Comparison of ENCODE assay signal across 1 cellular context in genomic region chr6:117014641-117015473, GRCh38.
TF ChIP-seq lines count a peak whose summit lies in the region.
"Not testable (repeated sequence)": the region's sequence is repeated elsewhere in the genome, so short reads cannot be mapped to it uniquely, and the experiment has no call there.

No MANE protein-coding gene starts in this region.

TF ChIP-seq in HepG2, 621 proteins besides CTCF, POLR2A, EP300 and RAD21:
- TF ChIP-seq, protein P1, sequence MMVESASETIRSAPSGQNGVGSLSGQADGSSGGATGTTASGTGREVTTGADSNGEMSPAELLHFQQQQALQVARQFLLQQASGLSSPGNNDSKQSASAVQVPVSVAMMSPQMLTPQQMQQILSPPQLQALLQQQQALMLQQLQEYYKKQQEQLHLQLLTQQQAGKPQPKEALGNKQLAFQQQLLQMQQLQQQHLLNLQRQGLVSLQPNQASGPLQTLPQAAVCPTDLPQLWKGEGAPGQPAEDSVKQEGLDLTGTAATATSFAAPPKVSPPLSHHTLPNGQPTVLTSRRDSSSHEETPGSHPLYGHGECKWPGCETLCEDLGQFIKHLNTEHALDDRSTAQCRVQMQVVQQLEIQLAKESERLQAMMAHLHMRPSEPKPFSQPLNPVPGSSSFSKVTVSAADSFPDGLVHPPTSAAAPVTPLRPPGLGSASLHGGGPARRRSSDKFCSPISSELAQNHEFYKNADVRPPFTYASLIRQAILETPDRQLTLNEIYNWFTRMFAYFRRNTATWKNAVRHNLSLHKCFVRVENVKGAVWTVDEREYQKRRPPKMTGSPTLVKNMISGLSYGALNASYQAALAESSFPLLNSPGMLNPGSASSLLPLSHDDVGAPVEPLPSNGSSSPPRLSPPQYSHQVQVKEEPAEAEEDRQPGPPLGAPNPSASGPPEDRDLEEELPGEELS (CRISPR knock-in tag; IDR thresholded peaks at IDR 0.05) = peak; percentile 28; the same call in 1 of the 2 replicates
- not testable (repeated sequence) for TF ChIP-seq SOX6, SOX13 (IDR thresholded peaks at IDR 0.05)
- TF ChIP-seq SOX6 (CRISPR knock-in tag; IDR thresholded peaks at IDR 0.05) (peak; percentile 79), SOX13 (CRISPR knock-in tag; conservative IDR thresholded peaks at IDR 0.05 in 1 of 2, IDR thresholded peaks at IDR 0.05 in 1 of 2) (peak in 1 of 2 experiments; percentile 44; a peak in 1 of 4 replicates), ZNF574 (CRISPR knock-in tag; IDR thresholded peaks at IDR 0.05) (0 out of 2 replicates have a peak, but pooled peaks have one; percentile 13), POGZ (CRISPR knock-in tag; IDR thresholded peaks at IDR 0.05) (peak; percentile 60; the same call in 1 of the 2 replicates), FOXP1 (IDR thresholded peaks at IDR 0.05) (0 out of 2 replicates have a peak, but pooled peaks have one; percentile 21), FOXP1 (CRISPR knock-in tag; IDR thresholded peaks at IDR 0.05) (peak; percentile 50)
- TF ChIP-seq, protein P2, sequence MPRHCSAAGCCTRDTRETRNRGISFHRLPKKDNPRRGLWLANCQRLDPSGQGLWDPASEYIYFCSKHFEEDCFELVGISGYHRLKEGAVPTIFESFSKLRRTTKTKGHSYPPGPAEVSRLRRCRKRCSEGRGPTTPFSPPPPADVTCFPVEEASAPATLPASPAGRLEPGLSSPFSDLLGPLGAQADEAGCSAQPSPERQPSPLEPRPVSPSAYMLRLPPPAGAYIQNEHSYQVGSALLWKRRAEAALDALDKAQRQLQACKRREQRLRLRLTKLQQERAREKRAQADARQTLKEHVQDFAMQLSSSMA (CRISPR knock-in tag; IDR thresholded peaks at IDR 0.05) = 0 out of 2 replicates have a peak, but pooled peaks have one; percentile 18
- TF ChIP-seq, protein P3, sequence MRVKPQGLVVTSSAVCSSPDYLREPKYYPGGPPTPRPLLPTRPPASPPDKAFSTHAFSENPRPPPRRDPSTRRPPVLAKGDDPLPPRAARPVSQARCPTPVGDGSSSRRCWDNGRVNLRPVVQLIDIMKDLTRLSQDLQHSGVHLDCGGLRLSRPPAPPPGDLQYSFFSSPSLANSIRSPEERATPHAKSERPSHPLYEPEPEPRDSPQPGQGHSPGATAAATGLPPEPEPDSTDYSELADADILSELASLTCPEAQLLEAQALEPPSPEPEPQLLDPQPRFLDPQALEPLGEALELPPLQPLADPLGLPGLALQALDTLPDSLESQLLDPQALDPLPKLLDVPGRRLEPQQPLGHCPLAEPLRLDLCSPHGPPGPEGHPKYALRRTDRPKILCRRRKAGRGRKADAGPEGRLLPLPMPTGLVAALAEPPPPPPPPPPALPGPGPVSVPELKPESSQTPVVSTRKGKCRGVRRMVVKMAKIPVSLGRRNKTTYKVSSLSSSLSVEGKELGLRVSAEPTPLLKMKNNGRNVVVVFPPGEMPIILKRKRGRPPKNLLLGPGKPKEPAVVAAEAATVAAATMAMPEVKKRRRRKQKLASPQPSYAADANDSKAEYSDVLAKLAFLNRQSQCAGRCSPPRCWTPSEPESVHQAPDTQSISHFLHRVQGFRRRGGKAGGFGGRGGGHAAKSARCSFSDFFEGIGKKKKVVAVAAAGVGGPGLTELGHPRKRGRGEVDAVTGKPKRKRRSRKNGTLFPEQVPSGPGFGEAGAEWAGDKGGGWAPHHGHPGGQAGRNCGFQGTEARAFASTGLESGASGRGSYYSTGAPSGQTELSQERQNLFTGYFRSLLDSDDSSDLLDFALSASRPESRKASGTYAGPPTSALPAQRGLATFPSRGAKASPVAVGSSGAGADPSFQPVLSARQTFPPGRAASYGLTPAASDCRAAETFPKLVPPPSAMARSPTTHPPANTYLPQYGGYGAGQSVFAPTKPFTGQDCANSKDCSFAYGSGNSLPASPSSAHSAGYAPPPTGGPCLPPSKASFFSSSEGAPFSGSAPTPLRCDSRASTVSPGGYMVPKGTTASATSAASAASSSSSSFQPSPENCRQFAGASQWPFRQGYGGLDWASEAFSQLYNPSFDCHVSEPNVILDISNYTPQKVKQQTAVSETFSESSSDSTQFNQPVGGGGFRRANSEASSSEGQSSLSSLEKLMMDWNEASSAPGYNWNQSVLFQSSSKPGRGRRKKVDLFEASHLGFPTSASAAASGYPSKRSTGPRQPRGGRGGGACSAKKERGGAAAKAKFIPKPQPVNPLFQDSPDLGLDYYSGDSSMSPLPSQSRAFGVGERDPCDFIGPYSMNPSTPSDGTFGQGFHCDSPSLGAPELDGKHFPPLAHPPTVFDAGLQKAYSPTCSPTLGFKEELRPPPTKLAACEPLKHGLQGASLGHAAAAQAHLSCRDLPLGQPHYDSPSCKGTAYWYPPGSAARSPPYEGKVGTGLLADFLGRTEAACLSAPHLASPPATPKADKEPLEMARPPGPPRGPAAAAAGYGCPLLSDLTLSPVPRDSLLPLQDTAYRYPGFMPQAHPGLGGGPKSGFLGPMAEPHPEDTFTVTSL (CRISPR knock-in tag; IDR thresholded peaks at IDR 0.05; ENCODE audit: borderline replicate concordance) = 0 out of 2 replicates have a peak, but pooled peaks have one; percentile 34
- TF ChIP-seq, protein P4, sequence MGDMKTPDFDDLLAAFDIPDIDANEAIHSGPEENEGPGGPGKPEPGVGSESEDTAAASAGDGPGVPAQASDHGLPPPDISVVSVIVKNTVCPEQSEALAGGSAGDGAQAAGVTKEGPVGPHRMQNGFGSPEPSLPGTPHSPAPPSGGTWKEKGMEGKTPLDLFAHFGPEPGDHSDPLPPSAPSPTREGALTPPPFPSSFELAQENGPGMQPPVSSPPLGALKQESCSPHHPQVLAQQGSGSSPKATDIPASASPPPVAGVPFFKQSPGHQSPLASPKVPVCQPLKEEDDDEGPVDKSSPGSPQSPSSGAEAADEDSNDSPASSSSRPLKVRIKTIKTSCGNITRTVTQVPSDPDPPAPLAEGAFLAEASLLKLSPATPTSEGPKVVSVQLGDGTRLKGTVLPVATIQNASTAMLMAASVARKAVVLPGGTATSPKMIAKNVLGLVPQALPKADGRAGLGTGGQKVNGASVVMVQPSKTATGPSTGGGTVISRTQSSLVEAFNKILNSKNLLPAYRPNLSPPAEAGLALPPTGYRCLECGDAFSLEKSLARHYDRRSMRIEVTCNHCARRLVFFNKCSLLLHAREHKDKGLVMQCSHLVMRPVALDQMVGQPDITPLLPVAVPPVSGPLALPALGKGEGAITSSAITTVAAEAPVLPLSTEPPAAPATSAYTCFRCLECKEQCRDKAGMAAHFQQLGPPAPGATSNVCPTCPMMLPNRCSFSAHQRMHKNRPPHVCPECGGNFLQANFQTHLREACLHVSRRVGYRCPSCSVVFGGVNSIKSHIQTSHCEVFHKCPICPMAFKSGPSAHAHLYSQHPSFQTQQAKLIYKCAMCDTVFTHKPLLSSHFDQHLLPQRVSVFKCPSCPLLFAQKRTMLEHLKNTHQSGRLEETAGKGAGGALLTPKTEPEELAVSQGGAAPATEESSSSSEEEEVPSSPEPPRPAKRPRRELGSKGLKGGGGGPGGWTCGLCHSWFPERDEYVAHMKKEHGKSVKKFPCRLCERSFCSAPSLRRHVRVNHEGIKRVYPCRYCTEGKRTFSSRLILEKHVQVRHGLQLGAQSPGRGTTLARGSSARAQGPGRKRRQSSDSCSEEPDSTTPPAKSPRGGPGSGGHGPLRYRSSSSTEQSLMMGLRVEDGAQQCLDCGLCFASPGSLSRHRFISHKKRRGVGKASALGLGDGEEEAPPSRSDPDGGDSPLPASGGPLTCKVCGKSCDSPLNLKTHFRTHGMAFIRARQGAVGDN (CRISPR knock-in tag; IDR thresholded peaks at IDR 0.05) = peak; percentile 14; the same call in 1 of the 2 replicates
